Comparison of ENCODE assay signal across 1 cellular context in the genomic region with DNA sequence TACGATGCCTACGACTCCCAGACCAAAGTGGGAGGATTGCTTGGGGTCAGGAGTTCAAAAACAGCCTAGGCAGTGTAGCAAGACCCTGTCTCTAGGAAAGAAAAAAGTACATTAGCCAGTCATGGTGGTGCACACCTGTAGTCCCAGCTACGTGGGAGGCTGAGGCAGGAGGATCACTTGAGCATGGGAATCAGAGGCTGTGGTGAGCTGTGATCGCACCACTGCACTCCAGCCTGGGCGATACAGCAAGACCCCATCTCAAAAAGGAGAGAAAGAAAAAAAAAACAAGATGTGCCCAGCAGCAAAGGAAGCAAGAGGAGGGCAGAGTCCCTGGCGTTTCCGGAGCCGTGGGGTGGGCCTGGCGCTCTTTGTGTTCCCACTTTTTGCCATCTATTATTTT.
TF ChIP-seq lines count a peak whose summit lies in the region.

No MANE protein-coding gene starts in this region.

TF ChIP-seq in WTC11, 78 proteins besides CTCF, POLR2A, EP300 and RAD21 (continued from another document):
- TF ChIP-seq, protein P1, sequence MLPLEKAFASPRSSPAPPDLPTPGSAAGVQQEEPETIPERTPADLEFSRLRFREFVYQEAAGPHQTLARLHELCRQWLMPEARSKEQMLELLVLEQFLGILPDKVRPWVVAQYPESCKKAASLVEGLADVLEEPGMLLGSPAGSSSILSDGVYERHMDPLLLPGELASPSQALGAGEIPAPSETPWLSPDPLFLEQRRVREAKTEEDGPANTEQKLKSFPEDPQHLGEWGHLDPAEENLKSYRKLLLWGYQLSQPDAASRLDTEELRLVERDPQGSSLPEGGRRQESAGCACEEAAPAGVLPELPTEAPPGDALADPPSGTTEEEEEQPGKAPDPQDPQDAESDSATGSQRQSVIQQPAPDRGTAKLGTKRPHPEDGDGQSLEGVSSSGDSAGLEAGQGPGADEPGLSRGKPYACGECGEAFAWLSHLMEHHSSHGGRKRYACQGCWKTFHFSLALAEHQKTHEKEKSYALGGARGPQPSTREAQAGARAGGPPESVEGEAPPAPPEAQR (CRISPR knock-in tag; IDR thresholded peaks at IDR 0.05), result no peak
